Comparison of ENCODE assay signal across 8 cellular contexts in the genomic region with DNA sequence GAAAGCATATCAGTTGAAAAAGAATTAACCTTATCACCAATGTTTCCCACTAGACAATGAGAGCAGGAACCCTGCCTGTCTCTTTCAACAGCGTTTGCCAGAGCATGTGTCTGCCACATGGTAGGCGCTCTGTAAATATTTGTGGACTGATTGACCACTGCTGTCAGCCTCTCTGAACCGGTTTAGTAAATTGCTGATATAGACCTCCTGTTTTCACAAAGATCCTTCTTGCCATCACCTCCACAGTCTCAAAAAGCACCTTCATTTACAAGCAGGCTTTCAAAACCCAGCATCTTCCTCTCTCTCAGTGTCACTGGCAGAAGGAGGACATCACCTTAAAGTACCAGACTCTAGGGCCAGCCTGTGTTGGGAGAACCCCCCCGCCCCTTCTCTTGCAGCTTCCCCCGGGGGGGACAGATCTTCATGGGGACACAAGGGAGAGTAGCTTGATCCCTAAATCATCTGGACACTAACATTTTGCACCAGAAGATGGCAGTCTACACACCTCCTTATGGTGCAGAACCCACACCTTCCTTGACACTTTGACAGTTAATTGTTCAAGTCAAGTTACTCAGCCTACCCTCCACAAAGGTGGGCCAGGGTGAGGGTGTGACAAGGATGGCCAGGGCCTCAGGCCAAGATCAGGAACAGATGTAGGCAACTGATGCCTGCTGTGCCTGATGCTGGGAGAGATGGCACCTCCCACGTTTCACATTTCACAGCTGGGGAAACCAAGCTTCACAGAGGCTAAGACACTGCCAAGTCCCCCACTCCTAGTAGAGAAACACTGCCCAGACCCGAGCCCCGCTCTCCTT. TPM values are rescaled to one million over a fixed set of nuclear protein-coding genes. Genes with fewer than 3 reads are reported as not detected.
DNase-seq lines count a peak whose midpoint lies in the region; ATAC-seq, FAIRE-seq and TF ChIP-seq lines count a peak whose summit lies in the region.

No MANE protein-coding gene starts in this region.

- TF ChIP-seq POLR2A in H1 (IDR thresholded peaks at IDR 0.05; ENCODE audit: control extremely low read depth in 1 of 2, low read depth in 2 of 2, low read length in 2 of 2) = no peak

- DNase-seq in GM06990 (ENCODE audit: extremely low read depth, insufficient read length) (peak; percentile 63), NCI-H446 (lab: John Stamatoyannopoulos, UW) (peak; percentile 19 to 54), H1 (ENCODE audit: low read depth in 1 of 2, low spot score in 2 of 2) (peak in 1 of 2 experiments; percentile 55), midbrain (lab: John Stamatoyannopoulos, UW) (peak; percentile 59), type B pancreatic cell (ENCODE audit: extremely low spot score, unreplicated experiment) (no peak), GF-D8 (lab: John Stamatoyannopoulos, UW) (no peak)
- DNase-seq in activated CD4-positive, alpha-beta T cell treated with anti-CD3 and anti-CD28 coated beads for 4 hours = peak; percentile 53 to 67

- H3K79me2 ChIP-seq in H1 (ENCODE audit: control insufficient read depth in 1 of 2, insufficient read depth in 2 of 2, low read length in 2 of 2) = no peaks in the 10 kb centered on the region

- POLR2A ChIA-PET in H1 (lab: Charles Lee; ENCODE audit: partially characterized antibody) = interaction anchor here (0.6 kb wide), 1 partner anchor 572 kb away, joined by 3 read pairs; no protein-coding TSS in a partner anchor

- no peak overlapping the region for H2AFZ ChIP-seq in H1 (ENCODE audit: low read length)

- no peak overlapping the region for H4K8ac ChIP-seq in H1 (ENCODE audit: extremely low read depth, insufficient read depth, low read length)

- H3K9ac ChIP-seq in H1 (replicated peaks in 1 of 4; ENCODE audit: extremely low read depth in 1 of 4, low read depth in 3 of 4, low read length in 3 of 4) = no peak overlapping the region

- no peak overlapping the region for H3K18ac ChIP-seq in H1 (ENCODE audit: extremely low read depth, low read length)

- no peaks in the 10 kb centered on the region for H4K20me1 ChIP-seq in H1 (replicated peaks in 1 of 2; ENCODE audit: control insufficient read depth in 1 of 2, insufficient read depth in 2 of 2, low read length in 2 of 2)

- CTCF ChIA-PET in H1 (lab: Charles Lee; ENCODE audit: partially characterized antibody) = interaction anchor here (0.6 to 2.6 kb wide), 43 partner anchors 9 to 709 kb away, joined by 3 to 21 read pairs (median 4); a partner anchor contains a TSS

- H3K79me1 ChIP-seq in H1 (ENCODE audit: low read depth, low read length) = no peaks in the 10 kb centered on the region

- no peaks in the 10 kb centered on the region for H3K4me1 ChIP-seq in H1 (replicated peaks in 1 of 4; ENCODE audit: control insufficient read depth in 3 of 4, insufficient read depth in 4 of 4, low read length in 3 of 4)

- H3K23me2 ChIP-seq in H1 (ENCODE audit: low read depth, low read length) = no peaks in the 10 kb centered on the region

- H2BK15ac ChIP-seq in H1 (ENCODE audit: low read length) = no peak overlapping the region

- no peak overlapping the region for H2BK20ac ChIP-seq in H1 (ENCODE audit: low read length)

- H2AK5ac ChIP-seq in H1 (ENCODE audit: low read depth, low read length) = no peak overlapping the region

- no peak for TF ChIP-seq EP300 in H1 (IDR thresholded peaks at IDR 0.05; ENCODE audit: borderline replicate concordance in 1 of 2, low read depth in 2 of 2, low read length in 2 of 2)

- H2BK120ac ChIP-seq in H1 (replicated peaks; ENCODE audit: low read depth, low read length) = no peak overlapping the region

- H3K27me3 ChIP-seq in GM06990 (replicated peaks; ENCODE audit: control insufficient read depth, insufficient read depth, low read length) (no peaks in the 10 kb centered on the region), H1 (replicated peaks in 1 of 4; ENCODE audit: control insufficient read depth in 3 of 4, extremely low read depth in 1 of 4, insufficient read depth in 3 of 4, low read length in 3 of 4) (no peaks in the 10 kb centered on the region)

- H3K36me3 Mint-ChIP-seq in type B pancreatic cell = no peaks in the 10 kb centered on the region

- H3K4me2 ChIP-seq in H1 (ENCODE audit: insufficient read depth in 1 of 2, low read depth in 2 of 2, low read length in 2 of 2) = no peak overlapping the region

- peak; percentile 78 for FAIRE-seq in H1 (lab: Jason Lieb, UNC)

- H4K91ac ChIP-seq in H1 (replicated peaks; ENCODE audit: insufficient read length, low read length) = no peak overlapping the region

- no peak overlapping the region for H3K56ac ChIP-seq in H1 (replicated peaks; ENCODE audit: insufficient read length, low read depth, low read length)

- TF ChIP-seq CTCF in GM06990 (IDR thresholded peaks at IDR 0.05; ENCODE audit: insufficient read depth, low read length, poor library complexity, severe bottlenecking) = peak; percentile 64
- TF ChIP-seq CTCF in H1 (IDR thresholded peaks at IDR 0.05; ENCODE audit: control extremely low read depth in 1 of 3, insufficient read depth in 1 of 3, low read depth in 1 of 3, low read length in 3 of 3) = peak; percentile 18 to 84 (median 68)
- TF ChIP-seq CTCF in type B pancreatic cell (conservative IDR thresholded peaks at IDR 0.05) = peak; percentile 79

- no peak overlapping the region for H3K4ac ChIP-seq in H1 (replicated peaks; ENCODE audit: insufficient read length, low read depth, low read length)

- H3K36me3 ChIP-seq in GM06990 (ENCODE audit: control insufficient read depth, insufficient read depth, low read length) = no peaks in the 10 kb centered on the region
- H3K36me3 ChIP-seq in H1 (ENCODE audit: control insufficient read depth in 2 of 4, insufficient read depth in 4 of 4, low read length in 3 of 4) = no peaks in the 10 kb centered on the region

- 64% methylated on average over 8 of the region's 8 CpGs; no CpG with 5 or more reads in 1 of the 2 experiments for WGBS in H1 (ENCODE audit: extremely low coverage in 1 of 2, insufficient coverage in 1 of 2, insufficient read length in 1 of 2, insufficient replicate concordance in 2 of 2, low coverage in 1 of 2, low lambda C conversion rate in 2 of 2, missing lambda C conversion rate in 1 of 2), 2 experiments

- H3K27ac ChIP-seq in H1 (ENCODE audit: low read depth, low read length) = no peak overlapping the region

- H3K27me3 Mint-ChIP-seq in type B pancreatic cell = peaks cover 21% of the 10 kb centered on the region

- no peak overlapping the region for H2BK12ac ChIP-seq in H1 (ENCODE audit: low read depth, low read length)

- H3K23ac ChIP-seq in H1 (ENCODE audit: insufficient read length) = no peak overlapping the region

- H3K27ac Mint-ChIP-seq in type B pancreatic cell = peak overlapping the region; percentile 36

- H3K4me3 ChIP-seq in GM06990 (replicated peaks; ENCODE audit: low read depth, low read length) (no peak overlapping the region), H1 (ENCODE audit: extremely low read depth in 1 of 4, insufficient read depth in 2 of 4, low read depth in 3 of 4, low read length in 4 of 4) (no peak overlapping the region)

- peak overlapping the region; percentile 24 for H3K4me3 Mint-ChIP-seq in type B pancreatic cell

- no peaks in the 10 kb centered on the region for H3K9me3 Mint-ChIP-seq in type B pancreatic cell

- no peak overlapping the region for H4K5ac ChIP-seq in H1 (ENCODE audit: insufficient read length, low read depth, low read length)

- peak; percentile 66 for ATAC-seq in HG02588 (IDR thresholded peaks at IDR 0.05; ENCODE audit: unreplicated experiment)

- no peaks in the 10 kb centered on the region for H3K9me3 ChIP-seq in H1 (ENCODE audit: insufficient read depth in 2 of 2, low read depth in 1 of 2, low read length in 1 of 2)

- H2BK5ac ChIP-seq in H1 (ENCODE audit: low read depth, low read length) = no peak overlapping the region

- H3K4me1 Mint-ChIP-seq in type B pancreatic cell (ENCODE audit: unreplicated experiment) = peaks cover 30% of the 10 kb centered on the region

- no peak overlapping the region for H3K14ac ChIP-seq in H1 (ENCODE audit: insufficient read length)

- TF ChIP-seq RAD21 in H1 (IDR thresholded peaks at IDR 0.05 in 1 of 2, conservative IDR thresholded peaks at IDR 0.05 in 1 of 2; ENCODE audit: low read depth in 2 of 2, low read length in 2 of 2) = peak; percentile 86

TF ChIP-seq in H1, 55 proteins besides CTCF, POLR2A, EP300 and RAD21:
- no peak for TF ChIP-seq SP2 (IDR thresholded peaks at IDR 0.05; ENCODE audit: low read length)
- TF ChIP-seq HDAC6 (IDR thresholded peaks at IDR 0.05; ENCODE audit: low read depth, low read length) = no peak
- 0 out of 4 replicates have a peak, but pooled peaks of 1 of the 2 experiments have one; percentile 35 for TF ChIP-seq SIN3A (conservative IDR thresholded peaks at IDR 0.05 in 1 of 2, IDR thresholded peaks at IDR 0.05 in 1 of 2; ENCODE audit: low read depth in 1 of 2, low read length in 2 of 2)
TF ChIP-seq in H1: peak in this region for 1.

RNA-seq across cellular contexts. Expression of a gene that starts 37.8 kb away (rescaled TPM):
- total RNA-seq in H1 (2021; fragmentation: NEBNext Ultra II Directional; extraction: Animal tissue kit (Norgen Biotek cat#: 25700)) = 10.8 and 15.5 TPM in 2 replicates
- 10.0 and 16.2 TPM in 2 replicates for polyA plus RNA-seq in H1 (2011; rRNA removed)
- 6.9 TPM for polyA plus RNA-seq in H1 (2011; cell fraction: cytosol; rRNA removed)
- 16.9 TPM for polyA plus RNA-seq in H1 (2011; cell fraction: nucleus; rRNA removed)
- polyA plus RNA-seq in H1 (2012, experiment 1 of 2) = 17.5 to 23.1 TPM (median 18.6 TPM) in 4 replicates
- 4.9 TPM for polyA plus RNA-seq in H1 (2012, experiment 2 of 2)
- 7.8 TPM for polyA plus RNA-seq in H1 (2013, experiment 1 of 2)
- polyA plus RNA-seq in H1 (2013, experiment 2 of 2) = 6.8 TPM
- 12.4 and 29.6 TPM in 2 replicates for polyA minus RNA-seq in H1 (2011; rRNA and poly(A)+ RNA removed)
- 15.0 TPM for polyA minus RNA-seq in H1 (2011; cell fraction: cytosol; rRNA and poly(A)+ RNA removed)
- 33.1 TPM for polyA minus RNA-seq in H1 (2011; cell fraction: nucleus; rRNA and poly(A)+ RNA removed)
- 42.3 and 57.3 TPM in 2 replicates for total RNA-seq in type B pancreatic cell (ENCODE audit: low replicate concordance)

Comparison
In these comparisons a context has a peak if more than half of its experiments do, and no peak if none do; other contexts are left out.
1. DNase-seq: peak in GM06990 (single experiment), NCI-H446 (2 of 2), activated CD4-positive, alpha-beta T cell treated with anti-CD3 and anti-CD28 coated beads for 4 hours (2 of 2) and midbrain (single experiment); none in type B pancreatic cell (single experiment) and GF-D8 (single experiment).
2. Peak in every context shown above with its lines, with median percentiles within 50 percentile points of each other: CTCF ChIP-seq.